Comparison of ENCODE assay signal across 8 cellular contexts in the genomic region with DNA sequence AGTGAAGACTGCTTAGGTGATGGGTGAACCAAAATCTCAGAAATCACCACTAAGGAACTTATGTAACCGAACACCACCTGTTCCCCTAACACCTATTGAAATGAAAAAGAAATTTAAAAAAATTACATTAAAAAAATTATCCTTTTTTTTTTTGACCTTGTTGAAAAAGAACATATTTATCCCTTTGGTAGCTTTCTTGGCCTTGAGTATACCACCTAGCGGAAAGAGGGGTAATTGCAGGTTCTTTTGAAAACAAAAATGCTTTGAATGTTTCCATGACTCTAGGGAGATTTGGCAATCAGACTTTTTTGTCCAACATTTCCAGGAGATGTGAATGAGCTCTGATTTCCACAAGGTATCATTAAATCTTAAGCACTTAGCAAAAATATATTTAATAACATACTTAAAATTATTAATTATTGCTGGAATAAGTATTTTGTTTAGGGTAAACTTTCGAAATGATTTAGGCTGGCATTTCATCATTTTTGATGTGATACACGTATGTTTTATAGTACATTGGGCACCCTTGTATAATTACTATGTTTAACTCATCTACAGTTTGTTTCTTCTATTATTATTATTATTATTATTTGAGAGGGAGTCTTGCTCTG. TPM values are rescaled to one million over a fixed set of nuclear protein-coding genes. Genes with fewer than 3 reads are reported as not detected.
A peak's percentile ranks its signal among the peaks of the same experiment; 100 is the strongest.
DNase-seq lines count a peak whose midpoint lies in the region; ATAC-seq, FAIRE-seq and TF ChIP-seq lines count a peak whose summit lies in the region.

No MANE protein-coding gene starts in this region.

- no peaks in the 10 kb centered on the region for H3K79me2 ChIP-seq in OCI-LY1 (ENCODE audit: insufficient read depth, low read length)
- H3K79me2 ChIP-seq in parathyroid adenoma: no peaks in the 10 kb centered on the region

- WGBS in A549 (ENCODE audit: missing lambda C conversion rate): 31% methylated on average over 4 of the region's 4 CpGs

- H3F3A ChIP-seq in OCI-LY1 (ENCODE audit: insufficient read depth, low read length): no peaks in the 10 kb centered on the region

- DNase-seq in A549 (ENCODE audit: low read depth in 1 of 2, low spot score in 1 of 2) (peak; percentile 13 to 33), GM12864 (ENCODE audit: low read depth) (no peak), epithelial cell of esophagus (ENCODE audit: low read depth) (peak; percentile 42), NCI-H128 (lab: John Stamatoyannopoulos, UW; ENCODE audit: unreplicated experiment) (no peak)

- no peaks in the 10 kb centered on the region for H3K9me2 ChIP-seq in OCI-LY1 (ENCODE audit: low read depth, low read length)

- 0 out of 6 replicates have a peak, but pooled peaks of 1 of the 2 experiments have one; percentile 33 for ATAC-seq in A549
- no peak for ATAC-seq in HG02885 (IDR thresholded peaks at IDR 0.05; ENCODE audit: poor library complexity, unreplicated experiment)
- ATAC-seq in GM21576 (IDR thresholded peaks at IDR 0.05; ENCODE audit: unreplicated experiment): no peak

- H3K27ac ChIP-seq in A549: no peak overlapping the region
- no peak overlapping the region for H3K27ac ChIP-seq in OCI-LY1 (ENCODE audit: low read depth, low read length, poor library complexity, severe bottlenecking)
- H3K27ac ChIP-seq in parathyroid adenoma: no peak overlapping the region

- POLR2A ChIA-PET in A549 (lab: Yijun Ruan, JAX): no interaction called here

- no peak overlapping the region for H2AFZ ChIP-seq in OCI-LY1 (ENCODE audit: low read length)
- no peak overlapping the region for H2AFZ ChIP-seq in parathyroid adenoma

- CTCF ChIA-PET in A549 (lab: Yijun Ruan, JAX): interaction anchor here (0.6 to 3.5 kb wide), 21 partner anchors 9 to 688 kb away, joined by 3 to 22 read pairs (median 4); no protein-coding TSS in a partner anchor

- no peak for TF ChIP-seq EP300 in A549 (IDR thresholded peaks at IDR 0.05)

- FAIRE-seq in A549 (lab: Jason Lieb, UNC): no peak

- H3K4me2 ChIP-seq in A549: no peak overlapping the region
- H3K4me2 ChIP-seq in OCI-LY1 (ENCODE audit: low read length): no peak overlapping the region
- no peak overlapping the region for H3K4me2 ChIP-seq in parathyroid adenoma (ENCODE audit: low read length)

- TF ChIP-seq CTCF in A549 (IDR thresholded peaks at IDR 0.05) (peak; percentile 58), GM12864 (IDR thresholded peaks at IDR 0.05; ENCODE audit: low read depth, low read length, missing control alignments) (peak; percentile 51), OCI-LY1 (IDR thresholded peaks at IDR 0.05; ENCODE audit: low read length) (peak; percentile 60), epithelial cell of esophagus (IDR thresholded peaks at IDR 0.05; ENCODE audit: insufficient read depth, low read depth, low read length, missing control alignments) (peak; percentile 73), parathyroid adenoma (IDR thresholded peaks at IDR 0.05) (peak; percentile 84)

- H3K9ac ChIP-seq in OCI-LY1 (ENCODE audit: low read length) (no peak overlapping the region), parathyroid adenoma (no peak overlapping the region)

- H3K27me3 ChIP-seq in OCI-LY1 (ENCODE audit: insufficient read depth, low read length) (no peaks in the 10 kb centered on the region), parathyroid adenoma (ENCODE audit: control insufficient read depth, insufficient read depth, low read length) (no peaks in the 10 kb centered on the region)

- H3K4me3 ChIP-seq in A549: no peak overlapping the region
- H3K4me3 ChIP-seq in GM12864 (ENCODE audit: low read depth, low read length): no peak overlapping the region
- H3K4me3 ChIP-seq in OCI-LY1 (ENCODE audit: low read depth, low read length, poor library complexity, severe bottlenecking): no peak overlapping the region
- H3K4me3 ChIP-seq in epithelial cell of esophagus (ENCODE audit: low read length): no peak overlapping the region
- no peak overlapping the region for H3K4me3 ChIP-seq in parathyroid adenoma (ENCODE audit: low read depth, low read length)

- H4K20me1 ChIP-seq in OCI-LY1 (ENCODE audit: insufficient read depth, low read length): no peaks in the 10 kb centered on the region

- H3K4me1 ChIP-seq in A549 (no peaks in the 10 kb centered on the region), OCI-LY1 (ENCODE audit: insufficient read depth, low read length, severe bottlenecking) (no peaks in the 10 kb centered on the region), parathyroid adenoma (no peaks in the 10 kb centered on the region)

- peak; percentile 44 to 47 for TF ChIP-seq RAD21 in A549 (conservative IDR thresholded peaks at IDR 0.05 in 1 of 2, IDR thresholded peaks at IDR 0.05 in 1 of 2)

- H3K9me3 ChIP-seq in A549: no peaks in the 10 kb centered on the region
- H3K9me3 ChIP-seq in OCI-LY1 (ENCODE audit: low read length): no peaks in the 10 kb centered on the region
- no peaks in the 10 kb centered on the region for H3K9me3 ChIP-seq in parathyroid adenoma (ENCODE audit: control insufficient read depth, low read length)

- H3K36me3 ChIP-seq in OCI-LY1 (ENCODE audit: insufficient read depth, low read length): no peaks in the 10 kb centered on the region
- H3K36me3 ChIP-seq in parathyroid adenoma (ENCODE audit: control insufficient read depth, insufficient read depth, low read length): no peaks in the 10 kb centered on the region

- TF ChIP-seq POLR2A in A549 (IDR thresholded peaks at IDR 0.05; ENCODE audit: low read length): no peak

TF ChIP-seq in A549, 52 proteins besides CTCF, POLR2A, EP300 and RAD21:
- no peak for TF ChIP-seq SREBF2 (IDR thresholded peaks at IDR 0.05)
- peak; percentile 61; the same call in 2 of the 3 replicates for TF ChIP-seq SMC3 (IDR thresholded peaks at IDR 0.05)

RNA-seq across cellular contexts. Expression of a gene that starts 47.0 kb away (rescaled TPM):
- polyA plus RNA-seq in A549 (2011; rRNA removed) (6.1 and 13.3 TPM in 2 replicates), A549 (2017; fragmentation: RNase III; extraction: RNeasy Plus Mini Kit Qiagen cat#74134 plus additional on column Dnase treatment) (2.3 to 3.2 TPM (median 2.6 TPM) in 3 replicates)
- polyA plus RNA-seq in A549 (2012; cell fraction: cytosol; rRNA removed): 1.3 and 1.8 TPM in 2 replicates
- 1.4 and 4.0 TPM in 2 replicates for polyA plus RNA-seq in A549 (2012; cell fraction: nucleus; rRNA removed)
- polyA minus RNA-seq in A549 (2011; rRNA and poly(A)+ RNA removed): 27.3 and 29.8 TPM in 2 replicates

Comparison
In these comparisons a context has a peak if more than half of its experiments do, and no peak if none do; other contexts are left out.
1. DNase-seq: peak in A549 (2 of 2) and epithelial cell of esophagus (single experiment); none in GM12864 (single experiment) and NCI-H128 (single experiment).
2. Peak in every context shown above with its lines, with median percentiles within 50 percentile points of each other: CTCF ChIP-seq.